Comparison of ENCODE assay signal across 17 cellular contexts in genomic region chr11:102393272-102393730, GRCh38. TPM values are rescaled to one million over a fixed set of nuclear protein-coding genes. Genes with fewer than 3 reads are reported as not detected.
A peak's percentile ranks its signal among the peaks of the same experiment; 100 is the strongest.
DNase-seq lines count a peak whose midpoint lies in the region; ATAC-seq and TF ChIP-seq lines count a peak whose summit lies in the region.
"Had no signal": no experiment of that assay in that cellular context is flagged by ENCODE, and none has a peak within 500 bp of the region (broad histone marks: within the 10 kb centered on the region; RNA-seq: fewer than 3 reads in every experiment).

No MANE protein-coding gene starts in this region.

- ATAC-seq in WTC11 (no peak), right lobe of liver (peak in 3 of 4 donors; percentile 7 to 22 (median 9))
- ATAC-seq: esophagus mucosa had no signal

- H3K9me3 Mint-ChIP-seq in CD14-positive monocyte (no peaks in the 10 kb centered on the region), WTC11 (no peaks in the 10 kb centered on the region)

- H3K36me3 ChIP-seq in right lobe of liver: peaks cover 0 to 44% (median 4%) of the 10 kb centered on the region in 4 donors
- H3K36me3 ChIP-seq in vagina: peaks cover 0 to 14% of the 10 kb centered on the region in 2 donors
- H3K36me3 ChIP-seq: colonic mucosa, prostate gland had no signal

- intact Hi-C loops in CD14-positive monocyte (cut with micrococcal nuclease) (loop anchor here (5.0 kb wide), 1 partner anchor 104 kb away; no protein-coding TSS in a partner anchor), right lobe of liver (cut with DNase I) (loop anchor here in 1 of 2 donors (5.0 kb wide), 1 partner anchor 104 kb away; no protein-coding TSS in a partner anchor), vagina (cut with DNase I) (no loop called here)

- TF ChIP-seq POLR2A in right lobe of liver (IDR thresholded peaks at IDR 0.05) (no peak), vagina (IDR thresholded peaks at IDR 0.05) (no peak)

- H3K4me1 ChIP-seq in right lobe of liver (no peaks in the 10 kb centered on the region), vagina (no peaks in the 10 kb centered on the region)
- H3K4me1 ChIP-seq: colonic mucosa, prostate gland, suprapubic skin had no signal

- H3K27ac ChIP-seq in right lobe of liver (no peak overlapping the region), vagina (no peak overlapping the region)
- H3K27ac ChIP-seq: colonic mucosa, prostate gland, suprapubic skin had no signal

- H3K4me3 Mint-ChIP-seq in CD14-positive monocyte (no peak overlapping the region), WTC11 (no peak overlapping the region)

- WGBS in right lobe of liver (ENCODE audit: insufficient coverage, low coverage, low lambda C conversion rate, missing lambda C conversion rate): no CpG with 5 or more reads among the region's 2 CpGs

- no peak for DNase-seq in CD14-positive monocyte (ENCODE audit: low spot score)
- no peak for DNase-seq in WTC11 (ENCODE audit: low spot score)
- DNase-seq in right lobe of liver: no peak
- DNase-seq in NCI-H2029 treated with DMSO at 0.1 percent for 48 hours (lab: John Stamatoyannopoulos, UW): no peak
- no peak for DNase-seq in DMS 273 treated with DMSO at 0.1 percent for 48 hours (lab: John Stamatoyannopoulos, UW)
- DNase-seq in vagina (ENCODE audit: extremely low spot score in 2 of 2): no peak
- DNase-seq: BE2C; colonic mucosa; DMS79; head of caudate nucleus; kidney; NCI-H2029; NK-92 treated with Interleukin-12 subunit alpha and Interleukin-12 subunit beta, amount 100 ng/mL, for 24 hours had no signal

- H3K27me3 ChIP-seq in right lobe of liver: no peaks in the 10 kb centered on the region
- no peaks in the 10 kb centered on the region for H3K27me3 ChIP-seq in vagina
- H3K27me3 ChIP-seq: BE2C, colonic mucosa, suprapubic skin had no signal

- peaks cover 46 to 70% of the 10 kb centered on the region in 2 donors for H3K36me3 Mint-ChIP-seq in CD14-positive monocyte
- H3K36me3 Mint-ChIP-seq in WTC11: peaks cover 20% of the 10 kb centered on the region

- CTCF ChIA-PET in WTC11 (lab: Charles Lee): interaction anchor here (1.2 to 1.9 kb wide), 4 partner anchors 58 to 273 kb away, joined by 4 to 9 read pairs (median 5); no protein-coding TSS in a partner anchor

- H3K4me1 Mint-ChIP-seq in CD14-positive monocyte (peaks cover 7% of the 10 kb centered on the region), WTC11 (peaks cover 2% of the 10 kb centered on the region; the same call in 1 of the 2 replicates)

- no peaks in the 10 kb centered on the region for H3K27me3 Mint-ChIP-seq in CD14-positive monocyte (ENCODE audit: low read depth in 3 of 3)
- no peaks in the 10 kb centered on the region for H3K27me3 Mint-ChIP-seq in WTC11 (ENCODE audit: low read depth)

- H3K4me3 ChIP-seq in right lobe of liver (no peak overlapping the region), vagina (no peak overlapping the region)
- H3K4me3 ChIP-seq: colonic mucosa, prostate gland, suprapubic skin had no signal

- POLR2A ChIA-PET in WTC11 (lab: Charles Lee): no interaction called here

- H3K9me3 ChIP-seq in right lobe of liver (no peaks in the 10 kb centered on the region), vagina (no peaks in the 10 kb centered on the region)
- H3K9me3 ChIP-seq: BE2C, colonic mucosa, prostate gland, suprapubic skin had no signal

- H3K27ac Mint-ChIP-seq in CD14-positive monocyte (peak overlapping the region in 5 of 7 donors; percentile 11 to 64 (median 32)), WTC11 (peak overlapping the region; percentile 37; the same call in 1 of the 2 replicates)

- no peak for TF ChIP-seq CTCF in CD14-positive monocyte (IDR thresholded peaks at IDR 0.05)
- TF ChIP-seq CTCF in GM12873 (IDR thresholded peaks at IDR 0.05; ENCODE audit: insufficient read depth, low read depth, low read length, missing control alignments): peak; percentile 18
- TF ChIP-seq CTCF in WTC11 (IDR thresholded peaks at IDR 0.05): no peak
- no peak for TF ChIP-seq CTCF in right lobe of liver (IDR thresholded peaks at IDR 0.05)
- TF ChIP-seq CTCF in vagina (IDR thresholded peaks at IDR 0.05): no peak

TF ChIP-seq in WTC11, 78 proteins besides CTCF, POLR2A, EP300 and RAD21:
- no peak for TF ChIP-seq ZNF138 (CRISPR knock-in tag; conservative IDR thresholded peaks at IDR 0.05)
- TF ChIP-seq USF2 (CRISPR knock-in tag; IDR thresholded peaks at IDR 0.05): no peak
- TF ChIP-seq PRRX2 (CRISPR knock-in tag; IDR thresholded peaks at IDR 0.05): no peak
- TF ChIP-seq, protein P1, sequence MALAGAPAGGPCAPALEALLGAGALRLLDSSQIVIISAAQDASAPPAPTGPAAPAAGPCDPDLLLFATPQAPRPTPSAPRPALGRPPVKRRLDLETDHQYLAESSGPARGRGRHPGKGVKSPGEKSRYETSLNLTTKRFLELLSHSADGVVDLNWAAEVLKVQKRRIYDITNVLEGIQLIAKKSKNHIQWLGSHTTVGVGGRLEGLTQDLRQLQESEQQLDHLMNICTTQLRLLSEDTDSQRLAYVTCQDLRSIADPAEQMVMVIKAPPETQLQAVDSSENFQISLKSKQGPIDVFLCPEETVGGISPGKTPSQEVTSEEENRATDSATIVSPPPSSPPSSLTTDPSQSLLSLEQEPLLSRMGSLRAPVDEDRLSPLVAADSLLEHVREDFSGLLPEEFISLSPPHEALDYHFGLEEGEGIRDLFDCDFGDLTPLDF (CRISPR knock-in tag; IDR thresholded peaks at IDR 0.05): no peak
- TF ChIP-seq, protein P2, sequence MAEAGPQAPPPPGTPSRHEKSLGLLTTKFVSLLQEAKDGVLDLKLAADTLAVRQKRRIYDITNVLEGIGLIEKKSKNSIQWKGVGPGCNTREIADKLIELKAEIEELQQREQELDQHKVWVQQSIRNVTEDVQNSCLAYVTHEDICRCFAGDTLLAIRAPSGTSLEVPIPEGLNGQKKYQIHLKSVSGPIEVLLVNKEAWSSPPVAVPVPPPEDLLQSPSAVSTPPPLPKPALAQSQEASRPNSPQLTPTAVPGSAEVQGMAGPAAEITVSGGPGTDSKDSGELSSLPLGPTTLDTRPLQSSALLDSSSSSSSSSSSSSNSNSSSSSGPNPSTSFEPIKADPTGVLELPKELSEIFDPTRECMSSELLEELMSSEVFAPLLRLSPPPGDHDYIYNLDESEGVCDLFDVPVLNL (CRISPR knock-in tag; IDR thresholded peaks at IDR 0.05; ENCODE audit: borderline replicate concordance, low read depth): no peak
- TF ChIP-seq RORB (CRISPR knock-in tag; IDR thresholded peaks at IDR 0.05): no peak
- no peak for TF ChIP-seq AFF4 (CRISPR knock-in tag; IDR thresholded peaks at IDR 0.05; ENCODE audit: borderline replicate concordance)
- TF ChIP-seq ELF4 (CRISPR knock-in tag; IDR thresholded peaks at IDR 0.05; ENCODE audit: low read depth): no peak
- TF ChIP-seq, protein P3, sequence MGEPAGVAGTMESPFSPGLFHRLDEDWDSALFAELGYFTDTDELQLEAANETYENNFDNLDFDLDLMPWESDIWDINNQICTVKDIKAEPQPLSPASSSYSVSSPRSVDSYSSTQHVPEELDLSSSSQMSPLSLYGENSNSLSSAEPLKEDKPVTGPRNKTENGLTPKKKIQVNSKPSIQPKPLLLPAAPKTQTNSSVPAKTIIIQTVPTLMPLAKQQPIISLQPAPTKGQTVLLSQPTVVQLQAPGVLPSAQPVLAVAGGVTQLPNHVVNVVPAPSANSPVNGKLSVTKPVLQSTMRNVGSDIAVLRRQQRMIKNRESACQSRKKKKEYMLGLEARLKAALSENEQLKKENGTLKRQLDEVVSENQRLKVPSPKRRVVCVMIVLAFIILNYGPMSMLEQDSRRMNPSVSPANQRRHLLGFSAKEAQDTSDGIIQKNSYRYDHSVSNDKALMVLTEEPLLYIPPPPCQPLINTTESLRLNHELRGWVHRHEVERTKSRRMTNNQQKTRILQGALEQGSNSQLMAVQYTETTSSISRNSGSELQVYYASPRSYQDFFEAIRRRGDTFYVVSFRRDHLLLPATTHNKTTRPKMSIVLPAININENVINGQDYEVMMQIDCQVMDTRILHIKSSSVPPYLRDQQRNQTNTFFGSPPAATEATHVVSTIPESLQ (CRISPR knock-in tag; IDR thresholded peaks at IDR 0.05): no peak

RNA-seq across cellular contexts. Expression of gene BIRC2, which starts 46.3 kb away (rescaled TPM):
- 10 to 100 TPM; 50.2 to 54.7 TPM for polyA plus RNA-seq in CD14-positive monocyte
- total RNA-seq in WTC11 (2021): 22.3 to 24.3 TPM (median 23.3 TPM) in 3 replicates
- 10 to 100 TPM; 20.2 to 26.6 (median 25.3) TPM for total RNA-seq in right lobe of liver
- total RNA-seq in vagina: 52.1 TPM

RNA-seq across cellular contexts. Expression of gene TMEM123, which starts 59.3 kb away (rescaled TPM):
- polyA plus RNA-seq in CD14-positive monocyte: 100 to 1,000 TPM; 263 to 368 TPM
- total RNA-seq in WTC11 (2021) (102 to 116 TPM (median 114 TPM) in 3 replicates), right lobe of liver (100 to 1,000 TPM; 173 to 557 (median 229) TPM), vagina (156 TPM)
